ENCODE assay signal across 18 cellular contexts in the genomic region with DNA sequence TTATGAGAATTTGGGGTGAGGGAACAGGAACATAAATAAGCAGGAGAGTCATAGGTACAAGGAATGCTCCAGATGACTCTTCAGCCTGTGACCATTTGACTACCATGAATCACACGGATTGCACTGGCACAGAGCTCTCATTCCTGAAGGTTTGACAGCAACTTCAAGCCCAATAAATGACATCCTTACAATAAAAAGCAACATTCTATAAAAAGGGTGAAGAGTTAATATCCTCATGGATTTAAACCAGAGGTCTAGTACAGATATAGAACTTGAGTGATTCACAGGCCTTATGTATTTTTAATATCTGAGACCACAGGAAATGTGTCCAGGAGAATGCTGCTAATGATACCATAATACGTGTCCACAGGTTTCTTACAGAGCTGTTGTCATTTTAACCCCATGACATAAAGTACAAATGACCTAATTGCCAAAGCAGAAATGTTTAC.
DNase-seq lines count a peak whose midpoint lies in the region; ATAC-seq, FAIRE-seq and TF ChIP-seq lines count a peak whose summit lies in the region.
"Had no signal": no experiment of that assay in that cellular context is flagged by ENCODE, and none has a peak within 500 bp of the region (broad histone marks: within the 10 kb centered on the region; RNA-seq: fewer than 3 reads in every experiment).

No MANE protein-coding gene starts in this region.

- no peak overlapping the region for H3K9ac ChIP-seq in keratinocyte (ENCODE audit: control insufficient read depth, extremely low read depth, insufficient read depth, low read length)

- no peaks in the 10 kb centered on the region for H3K9me3 Mint-ChIP-seq in HFFc6

- H3K4me3 ChIP-seq in keratinocyte (ENCODE audit: control insufficient read depth in 2 of 3, extremely low read depth in 1 of 3, insufficient read depth in 2 of 3, low read depth in 1 of 3, low read length in 3 of 3), result no peak overlapping the region
- H3K4me3 ChIP-seq: body of pancreas, vagina had no signal

- no peak overlapping the region for H3K27ac ChIP-seq in keratinocyte (ENCODE audit: control insufficient read depth, insufficient read depth, low read length)
- H3K27ac ChIP-seq: body of pancreas, vagina had no signal

- no peaks in the 10 kb centered on the region for H3K9me1 ChIP-seq in keratinocyte (ENCODE audit: control insufficient read depth, extremely low read depth, insufficient read depth, low read length)

- no peaks in the 10 kb centered on the region for H3K9me3 ChIP-seq in keratinocyte (ENCODE audit: control insufficient read depth, low read depth, low read length)
- H3K9me3 ChIP-seq: body of pancreas, vagina had no signal

- no peaks in the 10 kb centered on the region for H3K79me2 ChIP-seq in keratinocyte (ENCODE audit: control insufficient read depth, insufficient read depth, low read length)

- DNase-seq in HFFc6, result peak; percentile 76
- peak; percentile 73 for DNase-seq in astrocyte of the hippocampus (ENCODE audit: low read depth, low spot score)
- DNase-seq in keratinocyte (ENCODE audit: low read depth, low spot score), result no peak
- no peak for DNase-seq in GM19240 (ENCODE audit: insufficient read length, low spot score)
- DNase-seq in stimulated activated CD4-positive, alpha-beta T cell treated with anti-CD3 and anti-CD28 coated beads, Interleukin-15, amount 100 ng/mL, for 24 hours, result no peak
- no peak for DNase-seq in NOMO-1 treated with DMSO at 0.1 percent for 48 hours (lab: John Stamatoyannopoulos, UW; ENCODE audit: unreplicated experiment)
- DNase-seq: activated CD8-positive, alpha-beta T cell treated with anti-CD3 and anti-CD28 coated beads for 36 hours; body of pancreas; COR-L47; effector memory CD4-positive, alpha-beta T cell; head of caudate nucleus; naive B cell; NCI-H2029; NCI-H774; SHP77 had no signal

- peak; percentile 68 for FAIRE-seq in keratinocyte (lab: Jason Lieb, UNC)

- no peaks in the 10 kb centered on the region for H3K36me3 Mint-ChIP-seq in HFFc6 (ENCODE audit: low read depth)
- H3K36me3 Mint-ChIP-seq: stimulated activated memory B cell treated with anti-CD40 and anti-IgM and Interleukin-4, amounts not matched to agents 10 μg/mL and 1 μg/mL and 100 μg/mL, for 72 hours had no signal

- no peak overlapping the region for H3K4me2 ChIP-seq in keratinocyte (ENCODE audit: control insufficient read depth, extremely low read depth, insufficient read depth, low read depth, low read length)

- H3K4me1 Mint-ChIP-seq in HFFc6 (ENCODE audit: low read depth), result peaks cover 43% of the 10 kb centered on the region
- H3K4me1 Mint-ChIP-seq: naive B cell; stimulated activated memory B cell treated with anti-CD40 and anti-IgM and Interleukin-4, amounts not matched to agents 10 μg/mL and 1 μg/mL and 100 μg/mL, for 72 hours had no signal

- no peaks in the 10 kb centered on the region for H3K36me3 ChIP-seq in keratinocyte (ENCODE audit: control insufficient read depth in 2 of 2, extremely low read depth in 1 of 2, insufficient read depth in 2 of 2, low read length in 2 of 2)
- H3K36me3 ChIP-seq: vagina had no signal

- dilution Hi-C loops in keratinocyte (cut with MboI; ENCODE audit: extremely low pct_ligation_motif_present, low sequenced_read_pairs), result no loop called here

- no peak overlapping the region for H2AFZ ChIP-seq in keratinocyte (ENCODE audit: control insufficient read depth, low read length)

- no peak for ATAC-seq in HG02610 (IDR thresholded peaks at IDR 0.05; ENCODE audit: unreplicated experiment)
- ATAC-seq: activated CD8-positive, alpha-beta T cell treated with anti-CD3 and anti-CD28 coated beads for 36 hours; body of pancreas; stimulated activated memory B cell treated with anti-CD40 and anti-IgM and Interleukin-4, amounts not matched to agents 10 μg/mL and 1 μg/mL and 100 μg/mL, for 72 hours had no signal

- H3K27me3 ChIP-seq in keratinocyte (ENCODE audit: control insufficient read depth, extremely low read depth, insufficient read depth, low read length), result no peaks in the 10 kb centered on the region
- H3K27me3 ChIP-seq: body of pancreas, vagina had no signal

- no peaks in the 10 kb centered on the region for H3K4me1 ChIP-seq in keratinocyte (ENCODE audit: control insufficient read depth, extremely low read depth, insufficient read depth, low read length)
- H3K4me1 ChIP-seq: body of pancreas had no signal

- H3K27ac Mint-ChIP-seq in HFFc6, result peak overlapping the region; percentile 44
- H3K27ac Mint-ChIP-seq: activated CD8-positive, alpha-beta T cell treated with anti-CD3 and anti-CD28 coated beads for 36 hours; naive B cell; stimulated activated memory B cell treated with anti-CD40 and anti-IgM and Interleukin-4, amounts not matched to agents 10 μg/mL and 1 μg/mL and 100 μg/mL, for 72 hours had no signal

- TF ChIP-seq CTCF in HFFc6 (IDR thresholded peaks at IDR 0.05), result no peak
- TF ChIP-seq CTCF in keratinocyte (optimal IDR thresholded peaks at IDR 0.05 in 1 of 3, IDR thresholded peaks at IDR 0.05 in 1 of 3, conservative IDR thresholded peaks at IDR 0.05 in 1 of 3; ENCODE audit: extremely low read depth in 1 of 3, insufficient read depth in 2 of 3, low read length in 3 of 3), result no peak

- H4K20me1 ChIP-seq in keratinocyte (ENCODE audit: control insufficient read depth, extremely low read depth, insufficient read depth, low read length), result no peaks in the 10 kb centered on the region

- H3K27me3 Mint-ChIP-seq in HFFc6 (ENCODE audit: insufficient read depth), result peaks cover 8% of the 10 kb centered on the region
- H3K27me3 Mint-ChIP-seq: stimulated activated memory B cell treated with anti-CD40 and anti-IgM and Interleukin-4, amounts not matched to agents 10 μg/mL and 1 μg/mL and 100 μg/mL, for 72 hours had no signal

- no peak overlapping the region for H3K4me3 Mint-ChIP-seq in HFFc6
- H3K4me3 Mint-ChIP-seq: activated CD8-positive, alpha-beta T cell treated with anti-CD3 and anti-CD28 coated beads for 36 hours; naive B cell; stimulated activated memory B cell treated with anti-CD40 and anti-IgM and Interleukin-4, amounts not matched to agents 10 μg/mL and 1 μg/mL and 100 μg/mL, for 72 hours had no signal

Comparison
In these comparisons a context has a peak if more than half of its experiments do, and no peak if none do; other contexts are left out.
1. DNase-seq: peak in HFFc6 (single experiment) and astrocyte of the hippocampus (single experiment); none in keratinocyte (single experiment), GM19240 (single experiment), stimulated activated CD4-positive, alpha-beta T cell treated with anti-CD3 and anti-CD28 coated beads, Interleukin-15, amount 100 ng/mL, for 24 hours (single experiment) and NOMO-1 treated with DMSO at 0.1 percent for 48 hours (single experiment).